12 cellular contexts compared by ENCODE assay signal in the genomic region with DNA sequence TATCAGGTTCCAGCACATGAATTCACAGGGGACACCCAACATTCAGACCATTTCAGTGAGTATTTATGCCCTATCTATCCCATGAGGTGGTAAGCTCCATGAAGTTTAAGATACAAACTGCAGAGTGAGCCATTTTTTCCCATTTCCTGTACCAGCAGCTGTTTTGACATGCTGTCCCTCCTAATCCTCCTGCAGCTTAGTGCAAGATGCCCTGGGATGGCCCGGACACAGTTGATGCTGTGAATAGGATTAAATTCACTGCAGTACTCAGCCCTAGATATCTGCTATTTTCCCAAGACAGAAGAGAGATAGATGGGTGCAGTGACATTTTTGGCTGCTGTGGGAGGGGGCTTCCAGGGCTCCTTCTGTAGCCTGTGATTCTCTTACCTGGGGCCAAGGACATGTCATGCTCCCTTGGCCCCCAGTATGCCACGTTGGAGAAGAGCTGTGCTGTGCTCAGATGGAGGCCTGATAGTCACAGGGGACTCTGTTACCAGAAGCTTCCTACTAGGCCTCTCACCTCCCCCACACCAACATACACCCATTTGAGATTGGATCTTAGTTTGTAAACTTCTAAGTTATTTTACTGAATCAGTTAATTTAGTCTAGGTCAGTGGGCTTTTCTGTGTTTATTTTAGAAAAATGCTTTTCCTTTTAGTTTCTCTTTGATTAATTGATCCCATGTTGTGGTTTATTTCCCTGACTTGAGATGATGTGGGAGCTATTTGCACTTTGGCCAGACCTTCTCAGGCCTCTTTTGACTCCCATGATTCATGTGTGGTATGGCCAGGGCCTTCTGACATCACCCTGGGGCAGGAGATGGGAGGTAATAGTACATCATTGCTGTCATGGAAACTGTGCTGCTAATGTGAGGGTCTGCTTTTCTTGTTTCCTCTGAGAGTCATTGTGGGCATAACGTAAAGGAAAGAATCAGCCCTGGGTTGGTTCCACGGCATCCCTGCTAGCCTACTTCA.
A peak's percentile ranks its signal among the peaks of the same experiment; 100 is the strongest.
DNase-seq lines count a peak whose midpoint lies in the region; ATAC-seq and TF ChIP-seq lines count a peak whose summit lies in the region.
"Had no signal": no experiment of that assay in that cellular context is flagged by ENCODE, and none has a peak within 500 bp of the region (broad histone marks: within the 10 kb centered on the region; RNA-seq: fewer than 3 reads in every experiment).

No MANE protein-coding gene starts in this region.

- no peak for TF ChIP-seq CTCF in brain microvascular endothelial cell (IDR thresholded peaks at IDR 0.05; ENCODE audit: low read depth, low read length, missing control alignments)
- TF ChIP-seq CTCF in neural crest cell (conservative IDR thresholded peaks at IDR 0.05) = no peak

- H3K36me3 ChIP-seq in brain microvascular endothelial cell (replicated peaks) = peaks cover 2% of the 10 kb centered on the region

- in situ Hi-C loops in brain microvascular endothelial cell (cut with HindIII; ENCODE audit: low pct_ligation_motif_present, low sequenced_read_pairs) = no loop called here

- ATAC-seq in HG03469 (IDR thresholded peaks at IDR 0.05; ENCODE audit: unreplicated experiment) (no peak), GM19455 (IDR thresholded peaks at IDR 0.05; ENCODE audit: unreplicated experiment) (no peak)
- ATAC-seq: sciatic nerve had no signal

- H3K4me3 Mint-ChIP-seq in neural crest cell = no peak overlapping the region

- H3K27ac ChIP-seq in brain microvascular endothelial cell = no peak overlapping the region

- H3K4me3 ChIP-seq in brain microvascular endothelial cell (ENCODE audit: low read depth, low read length) = no peak overlapping the region

- peak overlapping the region; percentile 59 for H3K27ac Mint-ChIP-seq in neural crest cell (ENCODE audit: unreplicated experiment)

- no peaks in the 10 kb centered on the region for H3K9me3 Mint-ChIP-seq in neural crest cell

- H3K4me1 Mint-ChIP-seq in neural crest cell = no peaks in the 10 kb centered on the region

- no peaks in the 10 kb centered on the region for H3K27me3 ChIP-seq in brain microvascular endothelial cell (replicated peaks)

- no peaks in the 10 kb centered on the region for H3K27me3 Mint-ChIP-seq in neural crest cell (ENCODE audit: low read depth)

- peaks cover 11% of the 10 kb centered on the region for H3K36me3 Mint-ChIP-seq in neural crest cell (ENCODE audit: low read depth)

- DNase-seq in D341Med (ENCODE audit: low spot score) = peak; percentile 78
- peak; percentile 36 for DNase-seq in HT1080 (ENCODE audit: low read depth)
- DNase-seq in brain microvascular endothelial cell = peak; percentile 21
- no peak for DNase-seq in neural crest cell (ENCODE audit: low read depth, low spot score)
- no peak for DNase-seq in SIG-M5 (lab: John Stamatoyannopoulos, UW)
- DNase-seq in NCI-H2081 treated with DMSO at 0.1 percent for 48 hours (lab: John Stamatoyannopoulos, UW) = no peak
- DNase-seq: DMS79, head of caudate nucleus, NCI-H1694 treated with DMSO at 0.1 percent for 48 hours had no signal

Comparison
In these comparisons a context has a peak if more than half of its experiments do, and no peak if none do; other contexts are left out.
1. DNase-seq: peak in D341Med (single experiment), HT1080 (single experiment) and brain microvascular endothelial cell (single experiment); none in neural crest cell (single experiment), SIG-M5 (single experiment) and NCI-H2081 treated with DMSO at 0.1 percent for 48 hours (single experiment).